In the genomic region with DNA sequence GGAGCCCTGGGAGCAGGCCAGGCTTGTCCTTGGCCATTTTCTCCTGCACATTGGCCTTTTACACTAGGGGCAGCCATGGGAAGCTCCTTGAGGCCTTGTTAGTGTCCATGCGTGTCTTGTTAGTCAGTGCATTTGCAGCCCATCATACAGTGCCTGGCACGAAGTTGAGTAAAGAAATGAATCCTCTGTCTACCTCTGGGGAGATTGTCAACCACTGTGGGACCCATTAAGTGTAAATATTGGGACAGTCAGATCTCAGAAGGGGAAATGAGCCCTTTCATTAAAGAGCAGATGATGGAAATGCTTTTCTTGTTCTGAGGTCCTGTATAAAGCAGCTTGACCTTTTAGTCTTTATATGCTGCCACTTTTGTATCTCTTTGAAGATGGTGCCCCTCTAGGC, we compare ENCODE assay signal across 21 cellular contexts. TPM values are rescaled to one million over a fixed set of nuclear protein-coding genes. Genes with fewer than 3 reads are reported as not detected.
"Had no signal": no experiment of that assay in that cellular context is flagged by ENCODE, and none has a peak within 500 bp of the region (broad histone marks: within the 10 kb centered on the region; RNA-seq: fewer than 3 reads in every experiment).

No MANE protein-coding gene starts in this region.

- H3K9me3 ChIP-seq: esophagus muscularis mucosa, gastroesophageal sphincter, heart left ventricle, left ventricle myocardium inferior had no signal

- H3K4me1 ChIP-seq: foreskin keratinocyte had no signal

- H3K27ac Mint-ChIP-seq: immature natural killer cell, memory B cell had no signal

- DNase-seq: dermis blood vessel endothelial cell; dorsolateral prefrontal cortex; effector CD4-positive, alpha-beta T cell; effector memory CD4-positive, alpha-beta T cell; foreskin keratinocyte; heart left ventricle; hypothalamus; immature natural killer cell; islet precursor cell; left colon; left ventricle myocardium inferior; mammary epithelial cell; mesendoderm; midbrain had no signal

- H3K4me1 Mint-ChIP-seq: immature natural killer cell, memory B cell had no signal

- ATAC-seq: foreskin keratinocyte, gastroesophageal sphincter, left colon, left lobe of liver had no signal

- H3K36me3 Mint-ChIP-seq: immature natural killer cell, memory B cell had no signal

- H3K27me3 ChIP-seq: dorsolateral prefrontal cortex, esophagus muscularis mucosa, gastroesophageal sphincter, heart left ventricle, hepatocyte had no signal

- H3K27me3 Mint-ChIP-seq: memory B cell had no signal

- H3K4me3 Mint-ChIP-seq: immature natural killer cell, memory B cell had no signal

- H3K4me3 ChIP-seq: coronary artery, dorsolateral prefrontal cortex, esophagus muscularis mucosa, gastroesophageal sphincter, heart left ventricle, hepatocyte, left ventricle myocardium inferior, lung had no signal

- H3K9me3 Mint-ChIP-seq: immature natural killer cell, memory B cell had no signal

- H3K27ac ChIP-seq: coronary artery, foreskin keratinocyte, gastroesophageal sphincter, heart left ventricle, hepatocyte, left ventricle myocardium inferior had no signal

RNA-seq across cellular contexts. Expression of gene SOBP, which starts 33.9 kb away (rescaled TPM):
- total RNA-seq: foreskin keratinocyte had no signal
- polyA plus RNA-seq: foreskin keratinocyte, immature natural killer cell, mammary epithelial cell had no signal
